In the genomic region with DNA sequence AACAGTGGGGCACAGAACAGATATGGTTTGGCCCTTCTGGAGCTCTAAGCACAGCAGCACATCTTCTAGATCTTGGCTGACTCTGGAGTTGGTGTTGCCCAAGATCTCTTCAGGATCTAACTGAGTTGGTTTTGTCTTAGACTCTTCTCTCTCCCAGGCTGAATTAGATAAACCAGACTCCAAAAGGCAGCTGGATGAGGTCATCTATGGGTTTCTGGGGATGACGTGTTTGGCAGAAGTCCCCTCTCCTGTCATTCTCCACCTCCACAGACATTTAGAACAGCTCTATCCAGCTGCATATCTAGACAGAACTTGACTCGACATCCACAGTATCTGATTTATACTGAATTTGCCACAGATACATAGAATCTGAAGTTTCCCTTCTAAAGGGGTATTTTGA, we compare ENCODE assay signal across 30 cellular contexts.
DNase-seq lines count a peak whose midpoint lies in the region; ATAC-seq, FAIRE-seq and TF ChIP-seq lines count a peak whose summit lies in the region.
"Had no signal": no experiment of that assay in that cellular context is flagged by ENCODE, and none has a peak within 500 bp of the region (broad histone marks: within the 10 kb centered on the region; RNA-seq: fewer than 3 reads in every experiment).

No MANE protein-coding gene starts in this region.

- no peak overlapping the region for H3K27ac Mint-ChIP-seq in astrocyte (ENCODE audit: unreplicated experiment)
- H3K27ac Mint-ChIP-seq: activated CD4-positive, alpha-beta T cell treated with anti-CD3 and anti-CD28 coated beads for 36 hours; activated T-cell treated with anti-CD3 and anti-CD28 coated beads, Interleukin-2, amount 50 U/mL, for 24 hours; endodermal cell; T-helper 1 cell treated with Interleukin-12 subunit alpha and Interleukin-12 subunit beta and Interleukin-4 antibody, amounts not matched to agents 30 μg/mL and 1 μg/mL, for 36 hours had no signal

- no peak for FAIRE-seq in astrocyte (lab: Jason Lieb, UNC)
- FAIRE-seq: A204.1, HTR-8/SVneo, small intestine had no signal

- H3K9ac ChIP-seq in astrocyte (ENCODE audit: low read length) = no peak overlapping the region

- H3K4me3 ChIP-seq in astrocyte (ENCODE audit: insufficient read depth, low read depth, low read length) = no peak overlapping the region
- H3K4me3 ChIP-seq in foreskin fibroblast (ENCODE audit: low read depth in 1 of 2, low read length in 2 of 2) = no peak overlapping the region
- H3K4me3 ChIP-seq: cardiac muscle cell, esophagus muscularis mucosa, Peyer's patch, psoas muscle, SJSA1, uterus had no signal

- H3K27me3 Mint-ChIP-seq in astrocyte (ENCODE audit: low read depth, unreplicated experiment) = peaks cover 10% of the 10 kb centered on the region
- H3K27me3 Mint-ChIP-seq: activated T-cell treated with anti-CD3 and anti-CD28 coated beads, Interleukin-2, amount 50 U/mL, for 24 hours had no signal

- H4K20me1 ChIP-seq in astrocyte (ENCODE audit: insufficient read depth, low read length) = no peaks in the 10 kb centered on the region

- no peaks in the 10 kb centered on the region for H3K36me3 Mint-ChIP-seq in astrocyte (ENCODE audit: low read depth, unreplicated experiment)

- H3K27me3 ChIP-seq in astrocyte (ENCODE audit: insufficient read depth, low read length) = no peaks in the 10 kb centered on the region
- H3K27me3 ChIP-seq: cardiac muscle cell, esophagus muscularis mucosa, Peyer's patch, SJSA1, uterus had no signal

- H3K9me3 ChIP-seq in astrocyte (ENCODE audit: insufficient read depth, low read depth, low read length) = no peaks in the 10 kb centered on the region
- H3K9me3 ChIP-seq: esophagus muscularis mucosa, Peyer's patch, psoas muscle, SJSA1, uterus had no signal

- H3K9me3 Mint-ChIP-seq in astrocyte (ENCODE audit: unreplicated experiment) = peaks cover 1% of the 10 kb centered on the region
- H3K9me3 Mint-ChIP-seq: activated T-cell treated with anti-CD3 and anti-CD28 coated beads, Interleukin-2, amount 50 U/mL, for 24 hours; endodermal cell; T-helper 1 cell treated with Interleukin-12 subunit alpha and Interleukin-12 subunit beta and Interleukin-4 antibody, amounts not matched to agents 30 μg/mL and 1 μg/mL, for 36 hours had no signal

- no peak overlapping the region for H2AFZ ChIP-seq in astrocyte (ENCODE audit: low read depth, low read length)

- H3K4me3 Mint-ChIP-seq in astrocyte (ENCODE audit: unreplicated experiment) = no peak overlapping the region
- H3K4me3 Mint-ChIP-seq: activated CD4-positive, alpha-beta T cell treated with anti-CD3 and anti-CD28 coated beads for 36 hours; activated T-cell treated with anti-CD3 and anti-CD28 coated beads, Interleukin-2, amount 50 U/mL, for 24 hours; endodermal cell; T-helper 1 cell treated with Interleukin-12 subunit alpha and Interleukin-12 subunit beta and Interleukin-4 antibody, amounts not matched to agents 30 μg/mL and 1 μg/mL, for 36 hours had no signal

- no peaks in the 10 kb centered on the region for H3K4me1 ChIP-seq in astrocyte (ENCODE audit: insufficient read depth, low read length)
- H3K4me1 ChIP-seq: esophagus muscularis mucosa, Peyer's patch, psoas muscle, uterus had no signal

- H3K4me2 ChIP-seq in astrocyte (ENCODE audit: low read length) = no peak overlapping the region

- peaks cover 20% of the 10 kb centered on the region for H3K4me1 Mint-ChIP-seq in astrocyte (ENCODE audit: low read depth, unreplicated experiment)
- H3K4me1 Mint-ChIP-seq: activated CD4-positive, alpha-beta T cell treated with anti-CD3 and anti-CD28 coated beads for 36 hours had no signal

- no peaks in the 10 kb centered on the region for H3K79me2 ChIP-seq in astrocyte (ENCODE audit: insufficient read depth, low read length)

- H3K36me3 ChIP-seq in astrocyte (ENCODE audit: insufficient read depth, low read length) = no peaks in the 10 kb centered on the region
- H3K36me3 ChIP-seq: cardiac muscle cell, esophagus muscularis mucosa, Peyer's patch, SJSA1, uterus had no signal

- DNase-seq in AG08396 (ENCODE audit: low spot score) (peak; percentile 20), HT1080 (ENCODE audit: low read depth) (peak; percentile 46), astrocyte (ENCODE audit: low read depth) (peak; percentile 74), foreskin fibroblast (peak; percentile 52 to 72), mesenteric fat pad (ENCODE audit: low spot score) (no peak)
- no peak for DNase-seq in stimulated activated CD4-positive, alpha-beta T cell treated with anti-CD3 and anti-CD28 coated beads, Interleukin-4, amount 100 ng/mL, for 4 hours
- DNase-seq: activated CD4-positive, alpha-beta T cell treated with anti-CD3 and anti-CD28 coated beads for 36 hours; activated CD8-positive, alpha-beta memory T cell treated with anti-CD3 and anti-CD28 coated beads for 24 hours; activated gamma-delta T cell treated with Interleukin-2 at 50 U/mL for 16 hours; activated T-cell treated with anti-CD3 and anti-CD28 coated beads, Interleukin-2, amount 50 U/mL, for 24 hours; C1 segment of cervical spinal cord; endodermal cell; GOT3; head of caudate nucleus; Karpas-422; NCI-H1694; NCI-H526; Peyer's patch; psoas muscle; small intestine; stimulated activated CD4-positive, alpha-beta T cell treated with anti-CD3 and anti-CD28 coated beads, Interleukin-1b, Interleukin-23, amount 100 ng/mL, for 48 hours; uterus had no signal

- TF ChIP-seq CTCF in astrocyte (IDR thresholded peaks at IDR 0.05; ENCODE audit: insufficient read depth, low read depth, low read length) = no peak
- TF ChIP-seq CTCF in foreskin fibroblast (IDR thresholded peaks at IDR 0.05; ENCODE audit: low read depth, low read length) = no peak

- ATAC-seq in GM18498 (IDR thresholded peaks at IDR 0.05; ENCODE audit: unreplicated experiment) (no peak), HG02623 (IDR thresholded peaks at IDR 0.05; ENCODE audit: unreplicated experiment) (no peak)
- ATAC-seq: activated CD4-positive, alpha-beta T cell treated with anti-CD3 and anti-CD28 coated beads for 36 hours; psoas muscle had no signal

- H3K27ac ChIP-seq in astrocyte (ENCODE audit: low read depth, low read length) = no peak overlapping the region
- H3K27ac ChIP-seq: cardiac muscle cell, esophagus muscularis mucosa, Peyer's patch, psoas muscle, SJSA1, uterus had no signal

Comparison
In these comparisons a context has a peak if more than half of its experiments do, and no peak if none do; other contexts are left out.
1. DNase-seq: peak in AG08396 (single experiment), HT1080 (single experiment), astrocyte (single experiment) and foreskin fibroblast (2 of 2); none in mesenteric fat pad (single experiment) and stimulated activated CD4-positive, alpha-beta T cell treated with anti-CD3 and anti-CD28 coated beads, Interleukin-4, amount 100 ng/mL, for 4 hours (0 of 2).